ENCODE assay signal across 10 cellular contexts in the genomic region with DNA sequence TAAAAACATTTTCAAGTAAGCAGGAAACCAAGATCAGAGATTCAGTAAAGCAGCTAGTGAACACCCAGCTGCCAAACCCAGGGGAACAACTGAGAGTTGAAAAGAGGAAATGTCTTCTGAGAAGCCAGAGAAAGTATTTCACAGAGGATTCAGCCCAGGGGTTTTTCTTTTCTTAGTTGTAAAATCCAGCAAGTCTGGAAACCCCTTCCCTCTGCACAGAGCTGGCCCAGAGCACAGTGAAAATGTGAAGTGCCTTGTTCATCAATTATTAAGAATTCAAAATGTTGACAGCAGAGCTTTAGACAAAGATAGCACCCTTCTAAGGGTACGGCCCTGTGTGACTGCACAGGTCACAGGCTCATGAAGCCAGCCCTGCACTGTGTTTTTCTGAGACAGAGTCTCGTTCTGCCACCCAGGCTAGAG. TPM values are rescaled to one million over a fixed set of nuclear protein-coding genes. Genes with fewer than 3 reads are reported as not detected.
DNase-seq lines count a peak whose midpoint lies in the region; ATAC-seq, FAIRE-seq and TF ChIP-seq lines count a peak whose summit lies in the region.
"Had no signal": no experiment of that assay in that cellular context is flagged by ENCODE, and none has a peak within 500 bp of the region (broad histone marks: within the 10 kb centered on the region; RNA-seq: fewer than 3 reads in every experiment).

No MANE protein-coding gene starts in this region.

- no peaks in the 10 kb centered on the region for H3K36me3 Mint-ChIP-seq in activated naive CD8-positive, alpha-beta T cell
- H3K36me3 Mint-ChIP-seq in neural progenitor cell = no peaks in the 10 kb centered on the region
- H3K36me3 Mint-ChIP-seq: brain had no signal

- H3K79me2 ChIP-seq in neural progenitor cell (ENCODE audit: low read depth) = no peaks in the 10 kb centered on the region

- no peaks in the 10 kb centered on the region for H3K27me3 Mint-ChIP-seq in activated naive CD8-positive, alpha-beta T cell
- peaks cover 24% of the 10 kb centered on the region for H3K27me3 Mint-ChIP-seq in neural progenitor cell (ENCODE audit: insufficient read depth, low read depth)

- no peak for FAIRE-seq in pancreas (lab: Jason Lieb, UNC)

- H3F3A ChIP-seq in neural progenitor cell (ENCODE audit: low read depth) = no peaks in the 10 kb centered on the region

- H2AFZ ChIP-seq in neural progenitor cell (replicated peaks) = no peak overlapping the region

- no peak overlapping the region for H3K9ac ChIP-seq in neural progenitor cell

- peaks cover 16% of the 10 kb centered on the region for H3K9me3 Mint-ChIP-seq in activated naive CD8-positive, alpha-beta T cell (ENCODE audit: low read depth)
- peaks cover 18% of the 10 kb centered on the region for H3K9me3 Mint-ChIP-seq in neural progenitor cell

- H3K4me3 ChIP-seq in GM06990 (replicated peaks; ENCODE audit: low read depth, low read length) (no peak overlapping the region), neural progenitor cell (no peak overlapping the region), pancreas (no peak overlapping the region)

- H3K36me3 ChIP-seq in GM06990 (ENCODE audit: control insufficient read depth, insufficient read depth, low read length) (no peaks in the 10 kb centered on the region), neural progenitor cell (no peaks in the 10 kb centered on the region), pancreas (no peaks in the 10 kb centered on the region)

- H3K27me3 ChIP-seq in GM06990 (replicated peaks; ENCODE audit: control insufficient read depth, insufficient read depth, low read length) (peaks cover 1% of the 10 kb centered on the region; the same call in 1 of the 2 replicates), neural progenitor cell (peaks cover 98% of the 10 kb centered on the region), pancreas (no peaks in the 10 kb centered on the region)

- peaks cover 10% of the 10 kb centered on the region for H3K9me3 ChIP-seq in neural progenitor cell (ENCODE audit: low read depth)
- H3K9me3 ChIP-seq in pancreas = no peaks in the 10 kb centered on the region

- no peak overlapping the region for H3K4me3 Mint-ChIP-seq in activated naive CD8-positive, alpha-beta T cell
- H3K4me3 Mint-ChIP-seq in neural progenitor cell = no peak overlapping the region
- H3K4me3 Mint-ChIP-seq: brain had no signal

- DNase-seq in GM06990 (ENCODE audit: extremely low read depth, insufficient read length) (peak; percentile 56), neural progenitor cell (ENCODE audit: low spot score) (no peak), SHP77 treated with DMSO at 0.1 percent for 48 hours (lab: John Stamatoyannopoulos, UW) (no peak), pancreas (no peak)
- DNase-seq: activated CD4-positive, CD25-positive, alpha-beta regulatory T cell treated with anti-CD3 and anti-CD28 coated beads, Interleukin-2, amount 50 U/mL, for 72 hours had no signal

- peak overlapping the region; percentile 36 for H3K27ac Mint-ChIP-seq in activated naive CD8-positive, alpha-beta T cell
- no peak overlapping the region for H3K27ac Mint-ChIP-seq in neural progenitor cell
- H3K27ac Mint-ChIP-seq: brain had no signal

- WGBS in pancreas, 2 donors = 79 to 83% methylated on average over 2 of the region's 2 CpGs

- intact Hi-C loops in pancreas (cut with DNase I) = no loop called here

- H3K4me1 Mint-ChIP-seq in activated naive CD8-positive, alpha-beta T cell (ENCODE audit: low read depth) = peaks cover 16% of the 10 kb centered on the region
- H3K4me1 Mint-ChIP-seq in neural progenitor cell = peaks cover 13% of the 10 kb centered on the region
- H3K4me1 Mint-ChIP-seq: brain had no signal

- TF ChIP-seq CTCF in GM06990 (IDR thresholded peaks at IDR 0.05; ENCODE audit: insufficient read depth, low read length, poor library complexity, severe bottlenecking) (no peak), neural progenitor cell (IDR thresholded peaks at IDR 0.05) (no peak), pancreas (IDR thresholded peaks at IDR 0.05) (no peak)

- H3K27ac ChIP-seq in neural progenitor cell (no peak overlapping the region), pancreas (no peak overlapping the region)

- H4K20me1 ChIP-seq in neural progenitor cell (ENCODE audit: low read depth) = no peaks in the 10 kb centered on the region

- no peak overlapping the region for H3K4me2 ChIP-seq in neural progenitor cell

- ATAC-seq in GM19452 (IDR thresholded peaks at IDR 0.05; ENCODE audit: unreplicated experiment) (peak; percentile 67), HG03354 (IDR thresholded peaks at IDR 0.05; ENCODE audit: poor library complexity, severe bottlenecking, unreplicated experiment) (peak; percentile 88), HG02571 (IDR thresholded peaks at IDR 0.05; ENCODE audit: unreplicated experiment) (no peak), pancreas (no peak)

- H3K4me1 ChIP-seq in neural progenitor cell (no peaks in the 10 kb centered on the region), pancreas (no peaks in the 10 kb centered on the region)

RNA-seq across cellular contexts. Expression of a gene that starts 28.4 kb away (rescaled TPM):
- total RNA-seq in neural progenitor cell (ENCODE audit: low replicate concordance) (0.26 and 0.56 TPM in 2 replicates), pancreas (1 to 10 TPM in 2 of 6 donors, under 1 TPM in 4; 0.19 to 1.1 (median 0.64) TPM)
- polyA plus RNA-seq in pancreas = under 1 TPM; 0.19 to 0.26 TPM

Comparison
In these comparisons a context has a peak if more than half of its experiments do, and no peak if none do; other contexts are left out.
1. ATAC-seq: peak in GM19452 (single experiment) and HG03354 (single experiment); none in HG02571 (single experiment) and pancreas (0 of 4).